In genomic region chr6:158849899-158850806, GRCh38 we compare ENCODE assay signal across 8 cellular contexts. TPM values are rescaled to one million over a fixed set of nuclear protein-coding genes. Genes with fewer than 3 reads are reported as not detected.
DNase-seq lines count a peak whose midpoint lies in the region; ATAC-seq and TF ChIP-seq lines count a peak whose summit lies in the region.

No MANE protein-coding gene starts in this region.

- H3K79me2 ChIP-seq in osteoblast (ENCODE audit: insufficient read depth, low read length): no peaks in the 10 kb centered on the region

- ATAC-seq in GM21515 (IDR thresholded peaks at IDR 0.05; ENCODE audit: unreplicated experiment): no peak
- ATAC-seq in GM19455 (IDR thresholded peaks at IDR 0.05; ENCODE audit: unreplicated experiment): no peak

- peak overlapping the region; percentile 97 for H3K27ac ChIP-seq in osteoblast (ENCODE audit: low read depth, low read length)

- H3K4me3 ChIP-seq in epithelial cell of proximal tubule (ENCODE audit: low read depth, low read length): peak overlapping the region; percentile 1
- H3K4me3 ChIP-seq in osteoblast (ENCODE audit: insufficient read depth, low read length): peak overlapping the region; percentile 48

- no peaks in the 10 kb centered on the region for H3K27me3 ChIP-seq in osteoblast (ENCODE audit: insufficient read depth, low read length)

- peaks cover 39% of the 10 kb centered on the region for H3K4me1 ChIP-seq in osteoblast (ENCODE audit: insufficient read depth, low read length)

- H3K36me3 ChIP-seq in osteoblast (ENCODE audit: insufficient read depth, low read length): no peaks in the 10 kb centered on the region

- TF ChIP-seq CTCF in epithelial cell of proximal tubule (conservative IDR thresholded peaks at IDR 0.05; ENCODE audit: low read depth, low read length) (no peak), osteoblast (IDR thresholded peaks at IDR 0.05; ENCODE audit: extremely low read depth, low read depth, low read length) (no peak), GM10266 (IDR thresholded peaks at IDR 0.05; ENCODE audit: control insufficient read depth, insufficient read depth, low read depth, missing control alignments) (no peak)

- DNase-seq in EL: peak; percentile 97
- peak; percentile 96 for DNase-seq in NCI-H2107 treated with DMSO at 0.1 percent for 48 hours (lab: John Stamatoyannopoulos, UW; ENCODE audit: unreplicated experiment)
- DNase-seq in activated CD4-positive, alpha-beta T cell treated with anti-CD3 and anti-CD28 coated beads, Interleukin-2, amount 50 U/mL, for 4 hours: peak; percentile 48 to 56
- peak; percentile 74 for DNase-seq in epithelial cell of proximal tubule (ENCODE audit: low read depth)
- DNase-seq in osteoblast (ENCODE audit: insufficient read length, low spot score, missing footprints): peak; percentile 93
- no peak for DNase-seq in GM10266 (ENCODE audit: extremely low spot score)

- H3K9me3 ChIP-seq in osteoblast (ENCODE audit: low read depth, low read length): no peaks in the 10 kb centered on the region

- no peaks in the 10 kb centered on the region for H4K20me1 ChIP-seq in osteoblast (ENCODE audit: insufficient read depth, low read length)

- H2AFZ ChIP-seq in osteoblast (ENCODE audit: low read length): peak overlapping the region; percentile 53

- peak overlapping the region; percentile 82 for H3K4me2 ChIP-seq in osteoblast (ENCODE audit: insufficient read depth, low read length)

RNA-seq across cellular contexts. Expression of gene EZR, which starts 31.0 kb away (rescaled TPM):
- 264 and 309 TPM in 2 replicates for total RNA-seq in epithelial cell of proximal tubule
- 69.8 and 89.4 TPM in 2 replicates for total RNA-seq in osteoblast
